11 cellular contexts compared by ENCODE assay signal in genomic region chr16:8644513-8645140, GRCh38. TPM values are rescaled to one million over a fixed set of nuclear protein-coding genes. Genes with fewer than 3 reads are reported as not detected.
A peak's percentile ranks its signal among the peaks of the same experiment; 100 is the strongest.
DNase-seq lines count a peak whose midpoint lies in the region; ATAC-seq and TF ChIP-seq lines count a peak whose summit lies in the region.
"Had no signal": no experiment of that assay in that cellular context is flagged by ENCODE, and none has a peak within 500 bp of the region (broad histone marks: within the 10 kb centered on the region; RNA-seq: fewer than 3 reads in every experiment).

No MANE protein-coding gene starts in this region.

- H3K79me2 ChIP-seq in GM23248 (ENCODE audit: insufficient read depth), result no peaks in the 10 kb centered on the region
- H3K79me2 ChIP-seq: parathyroid adenoma had no signal

- H3K4me3 Mint-ChIP-seq in T-helper 17 cell, result peak overlapping the region; percentile 44
- no peak overlapping the region for H3K4me3 Mint-ChIP-seq in stimulated activated naive B cell treated with anti-CD40 and anti-IgM and Interleukin-4, amounts not matched to agents 10 μg/mL and 1 μg/mL and 100 μg/mL, for 72 hours

- no peak overlapping the region for H3K4me3 ChIP-seq in thyroid gland (replicated peaks in 1 of 3)
- H3K4me3 ChIP-seq in GM23248, result no peak overlapping the region

- H3F3A ChIP-seq in GM23248 (ENCODE audit: insufficient read depth), result no peaks in the 10 kb centered on the region

- DNase-seq in KBM-7, result peak; percentile 94
- no peak for DNase-seq in T-helper 17 cell
- peak; percentile 88 for DNase-seq in cardiac septum (ENCODE audit: low spot score)
- DNase-seq in stimulated activated naive B cell treated with anti-CD40 and anti-IgM and Interleukin-4, amounts not matched to agents 10 μg/mL and 1 μg/mL and 100 μg/mL, for 72 hours, result no peak
- DNase-seq in 8988T, result no peak
- no peak for DNase-seq in thyroid gland
- DNase-seq in GM23248, result no peak
- DNase-seq: NCI-H1930, SK-N-SH had no signal

- in situ Hi-C loops in KBM-7 (cut with MboI; ENCODE audit: low pct_unique_long_range_greater_than_20kb, low sequenced_read_pairs), result no loop called here
- in situ Hi-C loops in GM23248 (cut with MboI), result no loop called here

- intact Hi-C loops in cardiac septum (cut with DNase I) (no loop called here), thyroid gland (cut with DNase I) (loop anchor here (10.0 kb wide), 1 partner anchor 70 kb away; no protein-coding TSS in a partner anchor)

- no peak for TF ChIP-seq POLR2A in thyroid gland (IDR thresholded peaks at IDR 0.05)

- H3K27ac Mint-ChIP-seq in T-helper 17 cell, result no peak overlapping the region
- H3K27ac Mint-ChIP-seq in stimulated activated naive B cell treated with anti-CD40 and anti-IgM and Interleukin-4, amounts not matched to agents 10 μg/mL and 1 μg/mL and 100 μg/mL, for 72 hours, result peak overlapping the region; percentile 53

- H3K9me3 Mint-ChIP-seq in stimulated activated naive B cell treated with anti-CD40 and anti-IgM and Interleukin-4, amounts not matched to agents 10 μg/mL and 1 μg/mL and 100 μg/mL, for 72 hours, result no peaks in the 10 kb centered on the region

- H3K27me3 ChIP-seq in thyroid gland (no peaks in the 10 kb centered on the region), GM23248 (replicated peaks; ENCODE audit: insufficient read depth) (no peaks in the 10 kb centered on the region)

- no peaks in the 10 kb centered on the region for H3K9me2 ChIP-seq in GM23248 (ENCODE audit: insufficient read depth)
- H3K9me2 ChIP-seq: SK-N-SH had no signal

- H3K27me3 Mint-ChIP-seq in T-helper 17 cell, result no peaks in the 10 kb centered on the region
- no peaks in the 10 kb centered on the region for H3K27me3 Mint-ChIP-seq in stimulated activated naive B cell treated with anti-CD40 and anti-IgM and Interleukin-4, amounts not matched to agents 10 μg/mL and 1 μg/mL and 100 μg/mL, for 72 hours

- H3K27ac ChIP-seq in thyroid gland (no peak overlapping the region), GM23248 (no peak overlapping the region)
- H3K27ac ChIP-seq: parathyroid adenoma had no signal

- WGBS in thyroid gland, 2 donors, result 81 to 89% methylated on average over 17 to 24 of the region's 24 CpGs
- WGBS in GM23248 (ENCODE audit: low coverage in 1 of 2, low lambda C conversion rate in 2 of 2, missing lambda C conversion rate in 2 of 2), 2 experiments, result 86 to 88% methylated on average over 22 to 24 of the region's 24 CpGs

- H3K9ac ChIP-seq in GM23248, result no peak overlapping the region
- H3K9ac ChIP-seq: parathyroid adenoma, SK-N-SH had no signal

- H3K9me3 ChIP-seq in T-helper 17 cell (ENCODE audit: control insufficient read depth, low read length, poor library complexity, severe bottlenecking) (no peaks in the 10 kb centered on the region), thyroid gland (no peaks in the 10 kb centered on the region), GM23248 (ENCODE audit: low read depth) (no peaks in the 10 kb centered on the region)
- H3K9me3 ChIP-seq: SK-N-SH had no signal

- H4K20me1 ChIP-seq in GM23248 (ENCODE audit: insufficient read depth), result no peaks in the 10 kb centered on the region

- H3K4me1 ChIP-seq in thyroid gland (no peaks in the 10 kb centered on the region), GM23248 (ENCODE audit: insufficient read depth) (no peaks in the 10 kb centered on the region)
- H3K4me1 ChIP-seq: parathyroid adenoma had no signal

- H3K36me3 Mint-ChIP-seq in T-helper 17 cell (ENCODE audit: low read depth), result peaks cover 25% of the 10 kb centered on the region
- H3K36me3 Mint-ChIP-seq in stimulated activated naive B cell treated with anti-CD40 and anti-IgM and Interleukin-4, amounts not matched to agents 10 μg/mL and 1 μg/mL and 100 μg/mL, for 72 hours, result peaks cover 59 to 76% of the 10 kb centered on the region in 2 donors

- H3K36me3 ChIP-seq in thyroid gland, result peaks cover 60 to 71% of the 10 kb centered on the region in 2 donors
- H3K36me3 ChIP-seq in GM23248 (ENCODE audit: low read depth), result peaks cover 33% of the 10 kb centered on the region; the same call in 1 of the 2 replicates

- ATAC-seq in T-helper 17 cell, result peak; percentile 53
- ATAC-seq in stimulated activated naive B cell treated with anti-CD40 and anti-IgM and Interleukin-4, amounts not matched to agents 10 μg/mL and 1 μg/mL and 100 μg/mL, for 72 hours (replicated peaks), result peak; percentile 61 to 76

- peaks cover 20% of the 10 kb centered on the region for H3K4me1 Mint-ChIP-seq in T-helper 17 cell
- H3K4me1 Mint-ChIP-seq in stimulated activated naive B cell treated with anti-CD40 and anti-IgM and Interleukin-4, amounts not matched to agents 10 μg/mL and 1 μg/mL and 100 μg/mL, for 72 hours, result peaks cover 3 to 12% of the 10 kb centered on the region in 2 donors

- TF ChIP-seq CTCF in thyroid gland (IDR thresholded peaks at IDR 0.05), result no peak

- no peak overlapping the region for H2AFZ ChIP-seq in GM23248
- H2AFZ ChIP-seq: parathyroid adenoma had no signal

- no peak overlapping the region for H3K4me2 ChIP-seq in GM23248 (ENCODE audit: unreplicated experiment)
- H3K4me2 ChIP-seq: SK-N-SH had no signal

RNA-seq across cellular contexts. Expression of gene METTL22, which starts 23.1 kb away (rescaled TPM):
- 10 to 100 TPM; 23.9 to 30.2 TPM for total RNA-seq in T-helper 17 cell
- 31.9 TPM for total RNA-seq in cardiac septum
- 10 to 100 TPM; 16.5 to 43.2 (median 18.8) TPM for total RNA-seq in thyroid gland
- total RNA-seq in GM23248 (2014; rRNA removed; shearing (Covaris generic)), result 31.5 and 36.9 TPM in 2 replicates
- polyA plus RNA-seq in GM23248 (2016; fragmentation: Nextera tagmentation; extraction: Ambion mirVana), result 41.6 and 46.1 TPM in 2 replicates

RNA-seq across cellular contexts. Expression of gene ABAT, which starts 29.8 kb away (rescaled TPM):
- total RNA-seq in T-helper 17 cell (1 to 10 TPM; 8.7 to 9.5 TPM), cardiac septum (25.8 TPM), thyroid gland (10 to 100 TPM; 10.9 to 53.7 (median 35.9) TPM)
- 5.2 and 8.0 TPM in 2 replicates for total RNA-seq in GM23248 (2014; rRNA removed; shearing (Covaris generic))
- polyA plus RNA-seq in GM23248 (2016; fragmentation: Nextera tagmentation; extraction: Ambion mirVana), result 4.0 and 4.7 TPM in 2 replicates

RNA-seq across cellular contexts. Expression of gene TMEM114, which starts 54.3 kb away (rescaled TPM):
- total RNA-seq in T-helper 17 cell, result not detected
- total RNA-seq in cardiac septum, result not detected
- not detected for total RNA-seq in thyroid gland
- not detected in 2 replicates for total RNA-seq in GM23248 (2014; rRNA removed; shearing (Covaris generic))
- not detected in 2 replicates for polyA plus RNA-seq in GM23248 (2016; fragmentation: Nextera tagmentation; extraction: Ambion mirVana)
- total RNA-seq: G401 had no signal
- polyA plus RNA-seq: SK-N-SH had no signal

Comparison
In these comparisons a context has a peak if more than half of its experiments do, and no peak if none do; other contexts are left out.
1. DNase-seq: peak in KBM-7 (single experiment) and cardiac septum (single experiment); none in T-helper 17 cell (0 of 3), stimulated activated naive B cell treated with anti-CD40 and anti-IgM and Interleukin-4, amounts not matched to agents 10 μg/mL and 1 μg/mL and 100 μg/mL, for 72 hours (single experiment), 8988T (single experiment), thyroid gland (0 of 2) and GM23248 (single experiment).